10 cellular contexts compared by ENCODE assay signal in the genomic region with DNA sequence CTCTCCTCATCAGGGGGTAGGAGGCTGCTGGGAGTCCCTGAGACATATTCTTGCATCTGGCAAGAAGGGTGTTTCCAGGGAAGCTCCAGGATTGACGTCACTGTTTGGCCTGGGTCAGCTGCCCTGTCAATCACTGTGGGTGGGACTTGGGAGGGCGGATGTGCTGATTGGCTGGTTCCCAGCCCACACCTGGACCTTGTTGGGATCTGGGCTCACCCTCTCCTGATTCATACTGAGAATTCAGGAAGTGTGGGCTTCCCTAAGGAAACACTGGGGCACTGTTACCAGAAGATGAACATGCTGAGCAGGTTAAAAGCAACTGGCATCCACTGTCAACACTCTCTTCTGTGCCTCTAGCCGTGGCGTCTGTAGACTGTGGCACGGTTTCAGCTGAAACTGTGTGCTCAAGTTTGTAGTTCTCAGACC. TPM values are rescaled to one million over a fixed set of nuclear protein-coding genes. Genes with fewer than 3 reads are reported as not detected.
DNase-seq lines count a peak whose midpoint lies in the region; ATAC-seq and TF ChIP-seq lines count a peak whose summit lies in the region.
"Had no signal": no experiment of that assay in that cellular context is flagged by ENCODE, and none has a peak within 500 bp of the region (broad histone marks: within the 10 kb centered on the region; RNA-seq: fewer than 3 reads in every experiment).

No MANE protein-coding gene starts in this region.

- H2BK120ac ChIP-seq in H9 (ENCODE audit: low read depth, low read length, poor library complexity, severe bottlenecking) = no peak overlapping the region

- ATAC-seq in gastroesophageal sphincter = peak; percentile 50
- no peak for ATAC-seq in HG03565 (IDR thresholded peaks at IDR 0.05; ENCODE audit: unreplicated experiment)

- no peak overlapping the region for H3K14ac ChIP-seq in H9 (ENCODE audit: insufficient read depth, low read length)

- H3T11ph ChIP-seq in H9 (ENCODE audit: low read length) = no peak overlapping the region

- H3K27me3 ChIP-seq in H9 (ENCODE audit: insufficient read depth, low read length) (no peaks in the 10 kb centered on the region), PC-9 (ENCODE audit: insufficient read depth, low read depth) (no peaks in the 10 kb centered on the region), gastroesophageal sphincter (peaks cover 6% of the 10 kb centered on the region), ovary (no peaks in the 10 kb centered on the region)
- H3K27me3 ChIP-seq: tibial nerve had no signal

- H2AFZ ChIP-seq in H9 (ENCODE audit: low read length) = no peak overlapping the region
- H2AFZ ChIP-seq in PC-9 = no peak overlapping the region

- H4K91ac ChIP-seq in H9 (ENCODE audit: insufficient read length, low read depth, low read length) = no peak overlapping the region

- H3K27ac ChIP-seq in H9 (ENCODE audit: insufficient read length, low read depth, low read length) (no peak overlapping the region), PC-9 (no peak overlapping the region), gastroesophageal sphincter (no peak overlapping the region), ovary (no peak overlapping the region)

- H3K27ac Mint-ChIP-seq in H9 (peak overlapping the region in 2 of 3 experiments; percentile 41 to 89; a peak in 2 of 7 replicates), osteocyte (ENCODE audit: unreplicated experiment) (no peak overlapping the region), progenitor cell of endocrine pancreas (no peak overlapping the region)
- H3K27ac Mint-ChIP-seq: activated CD4-positive, alpha-beta memory T cell treated with anti-CD3 and anti-CD28 coated beads, Interleukin-2, amount 10 ng/mL, durations not matched to agents 7 days and 5 days had no signal

- H3K4ac ChIP-seq in H9 (ENCODE audit: low read depth, low read length) = no peak overlapping the region

- H3K9me3 Mint-ChIP-seq in H9 = peaks cover 0 to 2% of the 10 kb centered on the region in 2 experiments; a peak in 2 of 5 replicates
- H3K9me3 Mint-ChIP-seq in osteocyte (ENCODE audit: unreplicated experiment) = no peaks in the 10 kb centered on the region
- H3K9me3 Mint-ChIP-seq in progenitor cell of endocrine pancreas (ENCODE audit: low read depth) = no peaks in the 10 kb centered on the region
- H3K9me3 Mint-ChIP-seq: activated CD4-positive, alpha-beta memory T cell treated with anti-CD3 and anti-CD28 coated beads, Interleukin-2, amount 10 ng/mL, durations not matched to agents 7 days and 5 days had no signal

- WGBS in H9 (ENCODE audit: extremely low coverage, insufficient read length, low lambda C conversion rate) = no CpG with 5 or more reads among the region's 5 CpGs
- 25 to 53% methylated on average over 2 to 3 of the region's 5 CpGs for WGBS in gastroesophageal sphincter (ENCODE audit: low coverage in 1 of 2), 2 donors
- 56 to 70% (median 57%) methylated on average over 5 of the region's 5 CpGs for WGBS in ovary, 3 donors

- H3K9ac ChIP-seq in H9 (ENCODE audit: extremely low read depth, insufficient read length, low read length) = no peak overlapping the region

- no peak for TF ChIP-seq EP300 in gastroesophageal sphincter (IDR thresholded peaks at IDR 0.05)
- no peak for TF ChIP-seq EP300 in ovary (IDR thresholded peaks at IDR 0.05)

- CTCF ChIA-PET in PC-9 (lab: Charles Lee) = no interaction called here

- H3K4me3 ChIP-seq in PC-9 (no peak overlapping the region), gastroesophageal sphincter (peak overlapping the region in 1 of 2 donors; percentile 19), ovary (no peak overlapping the region)

- POLR2A ChIA-PET in PC-9 (lab: Charles Lee; ENCODE audit: unreplicated experiment) = no interaction called here

- H3K4me3 Mint-ChIP-seq in H9 (peak overlapping the region; percentile 63 to 76), osteocyte (ENCODE audit: unreplicated experiment) (no peak overlapping the region), progenitor cell of endocrine pancreas (ENCODE audit: low read depth) (no peak overlapping the region)
- H3K4me3 Mint-ChIP-seq: activated CD4-positive, alpha-beta memory T cell treated with anti-CD3 and anti-CD28 coated beads, Interleukin-2, amount 10 ng/mL, durations not matched to agents 7 days and 5 days had no signal

- no peaks in the 10 kb centered on the region for H3K4me1 ChIP-seq in H9 (ENCODE audit: insufficient read depth, low read length)
- H3K4me1 ChIP-seq in PC-9 (replicated peaks; ENCODE audit: insufficient read depth) = peaks cover 29% of the 10 kb centered on the region
- H3K4me1 ChIP-seq in gastroesophageal sphincter = peaks cover 0 to 7% (median 3%) of the 10 kb centered on the region in 3 donors
- no peaks in the 10 kb centered on the region for H3K4me1 ChIP-seq in ovary (ENCODE audit: insufficient read depth)

- peak overlapping the region; percentile 1 for H3K18ac ChIP-seq in H9 (ENCODE audit: insufficient read length, low read depth, low read length)

- no peak overlapping the region for H2BK12ac ChIP-seq in H9 (ENCODE audit: insufficient read length, low read depth, low read length)

- no peaks in the 10 kb centered on the region for H3K36me3 ChIP-seq in PC-9 (ENCODE audit: low read depth)
- H3K36me3 ChIP-seq in gastroesophageal sphincter = peaks cover 0 to 18% of the 10 kb centered on the region in 2 donors
- H3K36me3 ChIP-seq in ovary = no peaks in the 10 kb centered on the region

- H3K4me2 ChIP-seq in H9 (ENCODE audit: insufficient read depth, insufficient read length, low read length) = peak overlapping the region; percentile 73
- H3K4me2 ChIP-seq in PC-9 = no peak overlapping the region

- no TSS peak for BruUV-seq in PC-9 (replicated peaks; lab: Mats Ljungman, UMichigan)

- no peaks in the 10 kb centered on the region for H3F3A ChIP-seq in PC-9 (ENCODE audit: insufficient read depth, low read depth)

- no peak overlapping the region for H2AK5ac ChIP-seq in H9 (ENCODE audit: insufficient read length, low read length)

- no peak overlapping the region for H2BK15ac ChIP-seq in H9 (ENCODE audit: low read depth, low read length)

- H3K23ac ChIP-seq in H9 (ENCODE audit: insufficient read length, low read depth, low read length) = no peak overlapping the region

- H3K9me3 ChIP-seq in H9 (ENCODE audit: control insufficient read depth, low read depth, low read length) (no peaks in the 10 kb centered on the region), PC-9 (ENCODE audit: insufficient read depth, low read depth) (no peaks in the 10 kb centered on the region), gastroesophageal sphincter (no peaks in the 10 kb centered on the region), ovary (no peaks in the 10 kb centered on the region)
- H3K9me3 ChIP-seq: tibial nerve had no signal

- H3K79me2 ChIP-seq in H9 (ENCODE audit: insufficient read depth, low read length) (no peaks in the 10 kb centered on the region), PC-9 (ENCODE audit: low read depth) (no peaks in the 10 kb centered on the region)

- TF ChIP-seq CTCF in H9 (conservative IDR thresholded peaks at IDR 0.05) (no peak), PC-9 (conservative IDR thresholded peaks at IDR 0.05) (no peak), gastroesophageal sphincter (IDR thresholded peaks at IDR 0.05) (no peak), osteocyte (IDR thresholded peaks at IDR 0.05) (no peak), ovary (IDR thresholded peaks at IDR 0.05) (no peak), progenitor cell of endocrine pancreas (IDR thresholded peaks at IDR 0.05; ENCODE audit: unreplicated experiment) (no peak)

- no peak overlapping the region for H4K5ac ChIP-seq in H9 (ENCODE audit: insufficient read length, low read depth, low read length)

- no peaks in the 10 kb centered on the region; the same call in 1 of the 2 replicates for H3K9me2 ChIP-seq in PC-9 (ENCODE audit: insufficient read depth)

- H3K4me1 Mint-ChIP-seq in H9 (peaks cover 32% of the 10 kb centered on the region in 2 experiments), osteocyte (ENCODE audit: unreplicated experiment) (no peaks in the 10 kb centered on the region), progenitor cell of endocrine pancreas (ENCODE audit: low read depth) (peaks cover 9% of the 10 kb centered on the region)

- H3K56ac ChIP-seq in H9 (ENCODE audit: insufficient read length, low read depth, low read length) = no peak overlapping the region

- no peak overlapping the region for H4K8ac ChIP-seq in H9 (replicated peaks; ENCODE audit: insufficient read length, low read depth, low read length)

- intact Hi-C loops in PC-9 (cut with micrococcal nuclease; ENCODE audit: unreplicated experiment) (loop anchor here (1.0 to 2.0 kb wide), 2 partner anchors 22 to 48 kb away; no protein-coding TSS in a partner anchor), ovary (cut with DNase I) (no loop called here)

- H2BK20ac ChIP-seq in H9 (ENCODE audit: low read depth, low read length, poor library complexity, severe bottlenecking) = no peak overlapping the region

- H4K20me1 ChIP-seq in H9 (ENCODE audit: control insufficient read depth, insufficient read depth, insufficient read length) (no peaks in the 10 kb centered on the region), PC-9 (ENCODE audit: insufficient read depth) (no peaks in the 10 kb centered on the region)

- peaks cover 8% of the 10 kb centered on the region for H3K23me2 ChIP-seq in H9 (ENCODE audit: insufficient read length, low read depth, low read length, poor library complexity, severe bottlenecking)

- H3K36me3 Mint-ChIP-seq in H9 (ENCODE audit: insufficient read depth in 1 of 3, low read depth in 3 of 3) = no peaks in the 10 kb centered on the region
- H3K36me3 Mint-ChIP-seq in osteocyte (ENCODE audit: unreplicated experiment) = no peaks in the 10 kb centered on the region
- peaks cover 16% of the 10 kb centered on the region for H3K36me3 Mint-ChIP-seq in progenitor cell of endocrine pancreas (ENCODE audit: insufficient read depth)

- no peaks in the 10 kb centered on the region for H3K79me1 ChIP-seq in H9 (ENCODE audit: insufficient read depth, low read depth, low read length, poor library complexity, severe bottlenecking)

- DNase-seq in H9 (peak; percentile 96), PC-9 (peak; percentile 42 to 68), osteocyte (ENCODE audit: extremely low spot score, unreplicated experiment) (peak; percentile 48), ovary (no peak), progenitor cell of endocrine pancreas (ENCODE audit: low spot score, unreplicated experiment) (no peak)
- DNase-seq in stimulated activated CD4-positive, alpha-beta T cell treated with anti-CD3 and anti-CD28 coated beads, Interleukin-4, amount 100 ng/mL, for 1 hour = no peak
- DNase-seq: activated CD4-positive, alpha-beta memory T cell treated with anti-CD3 and anti-CD28 coated beads, Interleukin-2, amount 10 ng/mL, durations not matched to agents 7 days and 5 days had no signal

- H3K27me3 Mint-ChIP-seq in H9 (ENCODE audit: low read depth) = peaks cover 4% of the 10 kb centered on the region
- peaks cover 9% of the 10 kb centered on the region for H3K27me3 Mint-ChIP-seq in osteocyte (ENCODE audit: unreplicated experiment)
- peaks cover 8% of the 10 kb centered on the region for H3K27me3 Mint-ChIP-seq in progenitor cell of endocrine pancreas
- H3K27me3 Mint-ChIP-seq: activated CD4-positive, alpha-beta memory T cell treated with anti-CD3 and anti-CD28 coated beads, Interleukin-2, amount 10 ng/mL, durations not matched to agents 7 days and 5 days had no signal

- H2BK5ac ChIP-seq in H9 (ENCODE audit: insufficient read length, low read length) = no peak overlapping the region

- TF ChIP-seq POLR2A in gastroesophageal sphincter (IDR thresholded peaks at IDR 0.05) (no peak), ovary (IDR thresholded peaks at IDR 0.05) (no peak)

RNA-seq across cellular contexts. Expression of a gene that starts 36.5 kb away (rescaled TPM):
- total RNA-seq in H9 (2021) (0.79 and 0.97 TPM in 2 replicates), PC-9 (2021) (0.68 and 1.1 TPM in 2 replicates), gastroesophageal sphincter (1 to 10 TPM in 1 of 4 donors, under 1 TPM in 3; 0.39 to 1.1 (median 0.78) TPM), osteocyte (0.16 and 0.46 TPM in 2 replicates), ovary (under 1 TPM; 0.12 to 0.84 (median 0.41) TPM), progenitor cell of endocrine pancreas (13.4 and 17.1 TPM in 2 replicates)
- polyA plus RNA-seq in ovary = under 1 TPM; 0.22 to 0.52 TPM

RNA-seq across cellular contexts. Expression of a gene that starts 54.5 kb away (rescaled TPM):
- total RNA-seq in H9 (2021) (22.8 and 24.5 TPM in 2 replicates), PC-9 (2021) (11.7 and 20.2 TPM in 2 replicates), gastroesophageal sphincter (10 to 100 TPM in 3 of 4 donors, 1 to 10 TPM in 1; 8.1 to 22.6 (median 13.4) TPM), osteocyte (16.7 and 17.7 TPM in 2 replicates), ovary (10 to 100 TPM in 3 of 7 donors, 1 to 10 TPM in 4; 3.7 to 16.7 (median 9.4) TPM), progenitor cell of endocrine pancreas (18.0 and 23.7 TPM in 2 replicates)
- polyA plus RNA-seq in ovary = 10 to 100 TPM in 1 of 2 donors, 1 to 10 TPM in 1; 5.2 to 12.0 TPM

RNA-seq across cellular contexts. Expression of a gene that starts 54.6 kb away (rescaled TPM):
- total RNA-seq in H9 (2021) (3.1 and 3.2 TPM in 2 replicates), PC-9 (2021) (9.0 and 9.9 TPM in 2 replicates), gastroesophageal sphincter (10 to 100 TPM in 2 of 4 donors, 1 to 10 TPM in 2; 6.8 to 18.9 (median 10.3) TPM), osteocyte (6.3 and 7.3 TPM in 2 replicates), ovary (1 to 10 TPM; 4.7 to 8.2 (median 6.0) TPM), progenitor cell of endocrine pancreas (5.2 and 5.3 TPM in 2 replicates)
- 1 to 10 TPM; 4.1 to 9.8 TPM for polyA plus RNA-seq in ovary

Comparison
In these comparisons a context has a peak if more than half of its experiments do, and no peak if none do; other contexts are left out.
1. DNase-seq: peak in H9 (single experiment), PC-9 (2 of 2) and osteocyte (single experiment); none in ovary (0 of 5), progenitor cell of endocrine pancreas (single experiment) and stimulated activated CD4-positive, alpha-beta T cell treated with anti-CD3 and anti-CD28 coated beads, Interleukin-4, amount 100 ng/mL, for 1 hour (single experiment).
2. H3K27ac Mint-ChIP-seq: peak in H9 (2 of 3); none in osteocyte (single experiment) and progenitor cell of endocrine pancreas (single experiment).
3. H3K4me3 Mint-ChIP-seq: peak in H9 (2 of 2); none in osteocyte (single experiment) and progenitor cell of endocrine pancreas (single experiment).